Comparison of ENCODE assay signal across 10 cellular contexts in genomic region chr1:75134656-75134938, GRCh38. TPM values are rescaled to one million over a fixed set of nuclear protein-coding genes. Genes with fewer than 3 reads are reported as not detected.
DNase-seq lines count a peak whose midpoint lies in the region; ATAC-seq and TF ChIP-seq lines count a peak whose summit lies in the region.
"Had no signal": no experiment of that assay in that cellular context is flagged by ENCODE, and none has a peak within 500 bp of the region (broad histone marks: within the 10 kb centered on the region; RNA-seq: fewer than 3 reads in every experiment).

No MANE protein-coding gene starts in this region.

- peaks cover 77% of the 10 kb centered on the region for H3K27me3 Mint-ChIP-seq in IgD-negative memory B cell
- peaks cover 100% of the 10 kb centered on the region for H3K27me3 Mint-ChIP-seq in nephron progenitor cell (ENCODE audit: low read depth, poor library complexity)

- peak overlapping the region; percentile 54 to 89 (median 86) for H3K27ac Mint-ChIP-seq in IgD-negative memory B cell
- peak overlapping the region; percentile 61 for H3K27ac Mint-ChIP-seq in nephron progenitor cell
- H3K27ac Mint-ChIP-seq: dendritic cell treated with granulocyte-macrophage colony-stimulating factor and Interleukin-4, amounts not matched to agents 40 ng/mL and 50 ng/mL, for 4 days had no signal

- no peaks in the 10 kb centered on the region for H3K36me3 Mint-ChIP-seq in IgD-negative memory B cell
- H3K36me3 Mint-ChIP-seq in nephron progenitor cell (ENCODE audit: low read depth), result no peaks in the 10 kb centered on the region

- DNase-seq in coronary artery (ENCODE audit: low spot score) (no peak), nephron progenitor cell (no peak), GM20000 (ENCODE audit: low spot score) (no peak), GM10266 (ENCODE audit: extremely low spot score) (no peak)
- DNase-seq: DND-41 had no signal

- H3K9me3 Mint-ChIP-seq in IgD-negative memory B cell (peaks cover 4 to 15% (median 6%) of the 10 kb centered on the region in 3 donors), nephron progenitor cell (no peaks in the 10 kb centered on the region)
- H3K9me3 Mint-ChIP-seq: dendritic cell treated with granulocyte-macrophage colony-stimulating factor and Interleukin-4, amounts not matched to agents 40 ng/mL and 50 ng/mL, for 4 days had no signal

- H3K4me3 Mint-ChIP-seq in IgD-negative memory B cell (peak overlapping the region; percentile 38 to 94 (median 77)), nephron progenitor cell (peak overlapping the region; percentile 70)

- H3K9me3 ChIP-seq in ES-I3 (ENCODE audit: control insufficient read depth, insufficient read depth, low read length), result no peaks in the 10 kb centered on the region
- H3K9me3 ChIP-seq: sigmoid colon had no signal

- no peak overlapping the region for H3K27ac ChIP-seq in coronary artery
- H3K27ac ChIP-seq: sigmoid colon had no signal

- TF ChIP-seq CTCF in coronary artery (IDR thresholded peaks at IDR 0.05) (no peak), nephron progenitor cell (IDR thresholded peaks at IDR 0.05) (no peak), GM20000 (IDR thresholded peaks at IDR 0.05; ENCODE audit: extremely low read depth, missing control alignments) (no peak), GM10266 (IDR thresholded peaks at IDR 0.05; ENCODE audit: control insufficient read depth, insufficient read depth, low read depth, missing control alignments) (no peak)

- no peak for ATAC-seq in GM21529 (IDR thresholded peaks at IDR 0.05; ENCODE audit: unreplicated experiment)

- H3K9ac ChIP-seq in ES-I3 (ENCODE audit: low read depth, low read length), result peak overlapping the region; percentile 61; the same call in 1 of the 2 replicates

- no peaks in the 10 kb centered on the region for H3K36me3 ChIP-seq in ES-I3 (ENCODE audit: insufficient read depth, low read length)
- H3K36me3 ChIP-seq: sigmoid colon had no signal

- peak overlapping the region; percentile 68 for H3K4me3 ChIP-seq in coronary artery

- H3K4me1 Mint-ChIP-seq in IgD-negative memory B cell, result peaks cover 8 to 37% (median 21%) of the 10 kb centered on the region in 3 donors
- H3K4me1 Mint-ChIP-seq in nephron progenitor cell, result peaks cover 51% of the 10 kb centered on the region

- H3K4me1 ChIP-seq in ES-I3 (ENCODE audit: insufficient read depth, low read length), result peaks cover 12% of the 10 kb centered on the region

RNA-seq across cellular contexts. Expression of gene LHX8, which starts 0.4 kb away (rescaled TPM):
- not detected for polyA plus RNA-seq in IgD-negative memory B cell
- polyA plus RNA-seq: sigmoid colon had no signal
